In the genomic region with DNA sequence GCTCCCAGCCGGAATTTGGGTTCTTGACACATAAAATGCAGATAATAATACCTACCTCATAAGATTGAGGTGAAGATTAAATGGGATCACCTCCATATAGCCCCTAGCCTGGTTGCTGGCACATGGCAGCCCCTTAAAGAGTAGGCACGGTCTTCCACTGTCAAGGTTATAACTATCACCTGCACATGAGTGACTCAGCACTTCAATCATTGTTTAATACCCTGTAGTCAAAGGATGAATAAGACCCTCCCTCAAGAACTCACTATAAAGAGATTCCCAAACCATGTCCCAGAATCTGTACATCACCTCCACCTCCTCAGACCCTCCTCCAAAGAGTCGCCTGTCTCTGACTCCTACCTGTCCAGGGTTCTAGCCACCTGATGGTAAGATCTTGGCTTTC, we compare ENCODE assay signal across 11 cellular contexts. TPM values are rescaled to one million over a fixed set of nuclear protein-coding genes. Genes with fewer than 3 reads are reported as not detected.
DNase-seq lines count a peak whose midpoint lies in the region; ATAC-seq and TF ChIP-seq lines count a peak whose summit lies in the region.
"Had no signal": no experiment of that assay in that cellular context is flagged by ENCODE, and none has a peak within 500 bp of the region (broad histone marks: within the 10 kb centered on the region; RNA-seq: fewer than 3 reads in every experiment).

No MANE protein-coding gene starts in this region.

- H3K4me1 Mint-ChIP-seq in IgD-negative memory B cell (peaks cover 12 to 31% (median 23%) of the 10 kb centered on the region in 3 donors), brain (peaks cover 74% of the 10 kb centered on the region)
- H3K4me1 Mint-ChIP-seq in stimulated activated effector memory CD8-positive, alpha-beta T cell treated with anti-CD3 and anti-CD28 coated beads, Interleukin-12 subunit alpha, Interleukin-12 subunit beta, amount 100 ng/mL, for 72 hours: peaks cover 77% of the 10 kb centered on the region

- H3K9me3 Mint-ChIP-seq in IgD-negative memory B cell: no peaks in the 10 kb centered on the region
- no peaks in the 10 kb centered on the region for H3K9me3 Mint-ChIP-seq in brain
- no peaks in the 10 kb centered on the region for H3K9me3 Mint-ChIP-seq in stimulated activated effector memory CD8-positive, alpha-beta T cell treated with anti-CD3 and anti-CD28 coated beads, Interleukin-12 subunit alpha, Interleukin-12 subunit beta, amount 100 ng/mL, for 72 hours

- no peaks in the 10 kb centered on the region for H3K27me3 Mint-ChIP-seq in IgD-negative memory B cell
- H3K27me3 Mint-ChIP-seq in brain: peaks cover 9% of the 10 kb centered on the region

- no peak for DNase-seq in stimulated activated effector memory CD8-positive, alpha-beta T cell treated with anti-CD3 and anti-CD28 coated beads, Interleukin-12 subunit alpha, Interleukin-12 subunit beta, amount 100 ng/mL, for 72 hours (ENCODE audit: low spot score in 2 of 2)
- no peak for DNase-seq in T-helper 1 cell
- DNase-seq in NCI-H510A treated with DMSO at 0.1 percent for 48 hours (lab: John Stamatoyannopoulos, UW): no peak
- DNase-seq: adrenal gland; effector CD8-positive, alpha-beta T cell; GOT3; head of caudate nucleus; NCI-H1417 treated with DMSO at 0.1 percent for 48 hours; NCI-H774 had no signal

- no peak for ATAC-seq in stimulated activated effector memory CD8-positive, alpha-beta T cell treated with anti-CD3 and anti-CD28 coated beads, Interleukin-12 subunit alpha, Interleukin-12 subunit beta, amount 100 ng/mL, for 72 hours

- H3K4me3 Mint-ChIP-seq in IgD-negative memory B cell (peak overlapping the region in 3 of 4 donors; percentile 32 to 97 (median 33)), brain (peak overlapping the region in 1 of 5 experiments; percentile 39)
- peak overlapping the region; percentile 83 for H3K4me3 Mint-ChIP-seq in stimulated activated effector memory CD8-positive, alpha-beta T cell treated with anti-CD3 and anti-CD28 coated beads, Interleukin-12 subunit alpha, Interleukin-12 subunit beta, amount 100 ng/mL, for 72 hours

- TF ChIP-seq CTCF in brain (conservative IDR thresholded peaks at IDR 0.05): no peak

- H3K36me3 Mint-ChIP-seq in IgD-negative memory B cell (no peaks in the 10 kb centered on the region), brain (peaks cover 9% of the 10 kb centered on the region)
- H3K36me3 Mint-ChIP-seq in stimulated activated effector memory CD8-positive, alpha-beta T cell treated with anti-CD3 and anti-CD28 coated beads, Interleukin-12 subunit alpha, Interleukin-12 subunit beta, amount 100 ng/mL, for 72 hours: peaks cover 31% of the 10 kb centered on the region

- H3K27ac Mint-ChIP-seq in IgD-negative memory B cell: peak overlapping the region; percentile 99 to 100 (median 100)
- H3K27ac Mint-ChIP-seq in brain: peak overlapping the region in 3 of 5 experiments; percentile 96 to 99 (median 97)
- H3K27ac Mint-ChIP-seq in stimulated activated effector memory CD8-positive, alpha-beta T cell treated with anti-CD3 and anti-CD28 coated beads, Interleukin-12 subunit alpha, Interleukin-12 subunit beta, amount 100 ng/mL, for 72 hours: peak overlapping the region; percentile 99

RNA-seq across cellular contexts. Expression of gene LMNA, which starts 6.5 kb away (rescaled TPM):
- polyA plus RNA-seq in IgD-negative memory B cell: 5.7 TPM
- 55.1 TPM for polyA plus RNA-seq in brain (ENCODE audit: insufficient read depth, low read depth, low replicate concordance)

RNA-seq across cellular contexts. Expression of gene MEX3A, which starts 25.8 kb away (rescaled TPM):
- polyA plus RNA-seq in IgD-negative memory B cell: 0.05 TPM
- polyA plus RNA-seq in brain (ENCODE audit: insufficient read depth, low read depth, low replicate concordance): 91.7 TPM

RNA-seq across cellular contexts. Expression of gene SEMA4A, which starts 45.3 kb away (rescaled TPM):
- polyA plus RNA-seq in IgD-negative memory B cell (11.0 TPM), brain (ENCODE audit: insufficient read depth, low read depth, low replicate concordance) (6.6 TPM)

RNA-seq across cellular contexts. Expression of gene RAB25, which starts 47.1 kb away (rescaled TPM):
- 2.9 TPM for polyA plus RNA-seq in IgD-negative memory B cell
- polyA plus RNA-seq in brain (ENCODE audit: insufficient read depth, low read depth, low replicate concordance): 113 TPM

RNA-seq across cellular contexts. Expression of gene LAMTOR2, which starts 53.5 kb away (rescaled TPM):
- 159 TPM for polyA plus RNA-seq in IgD-negative memory B cell
- 126 TPM for polyA plus RNA-seq in brain (ENCODE audit: insufficient read depth, low read depth, low replicate concordance)

Comparison
In these comparisons a context has a peak if more than half of its experiments do, and no peak if none do; other contexts are left out.
1. RNA of gene MEX3A, which starts 25.8 kb away (polyA plus RNA-seq): 91.7 TPM in brain (single experiment); 0.05 TPM in IgD-negative memory B cell (single experiment); every median in the first group is over 10 times any median in the second.
2. Peak in every context shown above with its lines, with median percentiles within 50 percentile points of each other: H3K27ac Mint-ChIP-seq.